8 cellular contexts compared by ENCODE assay signal in the genomic region with DNA sequence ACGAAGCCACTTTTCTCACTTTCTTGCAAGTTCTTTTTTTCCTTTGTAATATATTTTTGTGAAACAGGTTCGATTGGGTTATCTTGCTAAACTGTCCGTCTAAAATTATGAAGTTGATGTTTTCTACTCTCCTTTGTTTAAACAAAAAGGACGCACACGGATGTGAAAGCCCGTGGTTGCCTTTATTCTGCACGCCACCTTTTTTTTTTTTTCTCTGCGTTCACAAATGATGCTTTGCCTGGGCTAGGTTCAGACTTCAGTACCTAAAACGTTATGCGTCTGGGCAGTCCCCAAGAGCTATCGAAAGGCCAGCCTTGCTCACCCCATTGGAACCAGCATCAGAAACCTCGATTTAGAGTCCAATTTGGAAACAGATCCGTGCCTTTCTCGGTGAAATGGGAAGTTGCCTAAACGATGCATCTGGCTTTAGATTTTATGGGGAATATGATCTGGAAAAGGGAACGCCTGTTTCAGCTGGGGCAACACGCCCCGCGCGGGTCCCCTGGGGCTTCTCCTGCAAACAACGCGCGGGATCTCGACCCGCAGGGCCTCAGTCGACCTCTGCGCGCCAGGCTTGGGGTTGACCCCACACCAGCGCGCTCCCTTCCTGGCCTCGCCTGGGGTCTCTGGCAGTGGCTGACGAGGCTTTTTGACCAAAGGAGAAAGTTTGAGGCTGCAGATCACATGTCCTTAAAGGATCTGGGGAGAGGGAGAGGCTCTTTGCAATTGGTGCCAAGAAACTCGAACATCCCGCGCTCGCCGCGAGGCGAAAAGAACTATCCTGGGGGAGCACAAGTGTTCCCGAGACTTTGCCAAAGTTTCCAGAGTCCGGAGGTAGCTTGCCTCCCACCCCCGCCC.
DNase-seq lines count a peak whose midpoint lies in the region; ATAC-seq and TF ChIP-seq lines count a peak whose summit lies in the region.

No MANE protein-coding gene starts in this region.

- H3K27me3 ChIP-seq in GM23338 (ENCODE audit: insufficient read depth) (peaks cover 96% of the 10 kb centered on the region), right atrium auricular region (peaks cover 13 to 19% of the 10 kb centered on the region in 2 donors), spleen (replicated peaks in 1 of 7) (peaks cover 8 to 74% (median 64%) of the 10 kb centered on the region in 7 donors)

- peaks cover 7% of the 10 kb centered on the region; the same call in 1 of the 2 replicates for H4K20me1 ChIP-seq in GM23338 (replicated peaks; ENCODE audit: insufficient read depth)

- H3K4me1 ChIP-seq in GM23338 (ENCODE audit: insufficient read depth), result peaks cover 63% of the 10 kb centered on the region
- H3K4me1 ChIP-seq in right atrium auricular region, result peaks cover 0 to 46% of the 10 kb centered on the region in 2 donors
- H3K4me1 ChIP-seq in spleen, result peaks cover 16 to 80% (median 72%) of the 10 kb centered on the region in 6 donors

- H3K4me2 ChIP-seq in GM23338, result peak overlapping the region; percentile 95

- H3K4me3 ChIP-seq in GM23338 (peak overlapping the region; percentile 89), right atrium auricular region (peak overlapping the region; percentile 24 to 53), spleen (peak overlapping the region in 7 of 8 donors; percentile 15 to 69 (median 39))

- no peaks in the 10 kb centered on the region; the same call in 2 of the 3 replicates for H3K36me3 Mint-ChIP-seq in GM23338 (ENCODE audit: low read depth)
- peaks cover 10% of the 10 kb centered on the region for H3K36me3 Mint-ChIP-seq in activated CD8-positive, alpha-beta T cell treated with anti-CD3 and anti-CD28 coated beads, Interleukin-2, amount 10 ng/mL, durations not matched to agents 7 days and 5 days (ENCODE audit: low read depth)

- H2AFZ ChIP-seq in GM23338, result peak overlapping the region; percentile 97

- CTCF ChIA-PET in activated CD8-positive, alpha-beta T cell treated with anti-CD3 and anti-CD28 coated beads, Interleukin-2, amount 10 ng/mL, durations not matched to agents 7 days and 5 days (lab: Charles Lee), result interaction anchor here (0.6 to 8.3 kb wide), 7 partner anchors 46 to 782 kb away, joined by 3 to 89 read pairs (median 4); partner anchors contain the start of gene TRIM13

- ATAC-seq in GM23338, result no peak
- no peak for ATAC-seq in activated CD8-positive, alpha-beta T cell treated with anti-CD3 and anti-CD28 coated beads, Interleukin-2, amount 10 ng/mL, durations not matched to agents 7 days and 5 days
- no peak for ATAC-seq in HG03196 (IDR thresholded peaks at IDR 0.05; ENCODE audit: unreplicated experiment)

- intact Hi-C loops in spleen (cut with DNase I; ENCODE audit: low total_unique reads) (loop anchor here (5.0 kb wide), 1 partner anchor 47 kb away; no protein-coding TSS in a partner anchor), head of caudate nucleus (cut with DNase I) (no loop called here)

- no peaks in the 10 kb centered on the region for H3K36me3 ChIP-seq in GM23338 (ENCODE audit: insufficient read depth)
- no peaks in the 10 kb centered on the region for H3K36me3 ChIP-seq in right atrium auricular region
- H3K36me3 ChIP-seq in spleen, result no peaks in the 10 kb centered on the region

- H3K9me3 ChIP-seq in right atrium auricular region (no peaks in the 10 kb centered on the region), spleen (no peaks in the 10 kb centered on the region)

- H3K27ac ChIP-seq in GM23338 (ENCODE audit: low read depth), result no peak overlapping the region
- H3K27ac ChIP-seq in right atrium auricular region, result peak overlapping the region; percentile 61 to 65
- peak overlapping the region in 3 of 8 donors; percentile 45 to 71 (median 53) for H3K27ac ChIP-seq in spleen

- H3K27ac Mint-ChIP-seq in GM23338, result no peak overlapping the region
- peak overlapping the region; percentile 66 for H3K27ac Mint-ChIP-seq in activated CD8-positive, alpha-beta T cell treated with anti-CD3 and anti-CD28 coated beads, Interleukin-2, amount 10 ng/mL, durations not matched to agents 7 days and 5 days

- H3K4me3 Mint-ChIP-seq in GM23338, result peak overlapping the region; percentile 79
- H3K4me3 Mint-ChIP-seq in activated CD8-positive, alpha-beta T cell treated with anti-CD3 and anti-CD28 coated beads, Interleukin-2, amount 10 ng/mL, durations not matched to agents 7 days and 5 days, result peak overlapping the region; percentile 60

- WGBS in spleen, 5 donors, result 23 to 34% (median 26%) methylated on average over 26 to 42 of the region's 42 CpGs

- H3K79me2 ChIP-seq in GM23338 (replicated peaks; ENCODE audit: insufficient read depth), result no peaks in the 10 kb centered on the region

- peaks cover 87% of the 10 kb centered on the region for H3K27me3 Mint-ChIP-seq in GM23338 (ENCODE audit: insufficient read depth, low read depth, poor library complexity)
- H3K27me3 Mint-ChIP-seq in activated CD8-positive, alpha-beta T cell treated with anti-CD3 and anti-CD28 coated beads, Interleukin-2, amount 10 ng/mL, durations not matched to agents 7 days and 5 days (ENCODE audit: low read depth), result peaks cover 54% of the 10 kb centered on the region

- peaks cover 64% of the 10 kb centered on the region for H3K4me1 Mint-ChIP-seq in GM23338
- peaks cover 63% of the 10 kb centered on the region for H3K4me1 Mint-ChIP-seq in activated CD8-positive, alpha-beta T cell treated with anti-CD3 and anti-CD28 coated beads, Interleukin-2, amount 10 ng/mL, durations not matched to agents 7 days and 5 days (ENCODE audit: low read depth)

- POLR2A ChIA-PET in activated CD8-positive, alpha-beta T cell treated with anti-CD3 and anti-CD28 coated beads, Interleukin-2, amount 10 ng/mL, durations not matched to agents 7 days and 5 days (lab: Charles Lee), result interaction anchor here (1.3 to 8.7 kb wide), 3 partner anchors 9 to 47 kb away, joined by 3 to 240 read pairs (median 3); no protein-coding TSS in a partner anchor

- H3F3A ChIP-seq in GM23338 (replicated peaks; ENCODE audit: low read depth), result peaks cover 45% of the 10 kb centered on the region

- H3K9me2 ChIP-seq in GM23338 (ENCODE audit: insufficient read depth), result no peaks in the 10 kb centered on the region

- TF ChIP-seq CTCF in GM23338 (conservative IDR thresholded peaks at IDR 0.05; ENCODE audit: low read depth in 2 of 2), result no peak
- TF ChIP-seq CTCF in right atrium auricular region (IDR thresholded peaks at IDR 0.05), result no peak
- TF ChIP-seq CTCF in spleen (IDR thresholded peaks at IDR 0.05 in 8 of 11, conservative IDR thresholded peaks at IDR 0.05 in 3 of 11), result no peak

- TF ChIP-seq POLR2A in spleen (IDR thresholded peaks at IDR 0.05), result no peak

- H3K9me3 Mint-ChIP-seq in GM23338, result peaks cover 2% of the 10 kb centered on the region; the same call in 1 of the 3 replicates
- peaks cover 4% of the 10 kb centered on the region for H3K9me3 Mint-ChIP-seq in activated CD8-positive, alpha-beta T cell treated with anti-CD3 and anti-CD28 coated beads, Interleukin-2, amount 10 ng/mL, durations not matched to agents 7 days and 5 days (ENCODE audit: insufficient read depth)

- DNase-seq in GM23338 (ENCODE audit: low spot score) (peak; percentile 58), right atrium auricular region (ENCODE audit: low spot score) (no peak), spleen (peak; percentile 80), head of caudate nucleus (no peak), kidney tubule cell (ENCODE audit: low spot score) (no peak), T1000 (lab: John Stamatoyannopoulos, UW) (no peak)
- no peak for DNase-seq in activated CD8-positive, alpha-beta T cell treated with anti-CD3 and anti-CD28 coated beads, Interleukin-2, amount 10 ng/mL, durations not matched to agents 7 days and 5 days

TF ChIP-seq in GM23338, 12 proteins besides CTCF, POLR2A, EP300 and RAD21:
- TF ChIP-seq CREB1 (CRISPR knock-in tag; IDR thresholded peaks at IDR 0.05; ENCODE audit: low read depth) (no peak), JUNB (IDR thresholded peaks at IDR 0.05; ENCODE audit: unreplicated experiment) (no peak), STAT1 (IDR thresholded peaks at IDR 0.05; ENCODE audit: unreplicated experiment) (no peak), ZNF114 (CRISPR knock-in tag; IDR thresholded peaks at IDR 0.05) (no peak), EZH2 (IDR thresholded peaks at IDR 0.05; ENCODE audit: low read depth, unreplicated experiment) (peak; percentile 66), EZH2phosphoT487 (IDR thresholded peaks at IDR 0.05; ENCODE audit: unreplicated experiment) (no peak), REST (IDR thresholded peaks at IDR 0.05; ENCODE audit: unreplicated experiment) (no peak), ZNF331 (CRISPR knock-in tag; IDR thresholded peaks at IDR 0.05; ENCODE audit: low read depth) (no peak)
- TF ChIP-seq, protein P1, sequence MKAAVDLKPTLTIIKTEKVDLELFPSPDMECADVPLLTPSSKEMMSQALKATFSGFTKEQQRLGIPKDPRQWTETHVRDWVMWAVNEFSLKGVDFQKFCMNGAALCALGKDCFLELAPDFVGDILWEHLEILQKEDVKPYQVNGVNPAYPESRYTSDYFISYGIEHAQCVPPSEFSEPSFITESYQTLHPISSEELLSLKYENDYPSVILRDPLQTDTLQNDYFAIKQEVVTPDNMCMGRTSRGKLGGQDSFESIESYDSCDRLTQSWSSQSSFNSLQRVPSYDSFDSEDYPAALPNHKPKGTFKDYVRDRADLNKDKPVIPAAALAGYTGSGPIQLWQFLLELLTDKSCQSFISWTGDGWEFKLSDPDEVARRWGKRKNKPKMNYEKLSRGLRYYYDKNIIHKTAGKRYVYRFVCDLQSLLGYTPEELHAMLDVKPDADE (IDR thresholded peaks at IDR 0.05), result no peak

Comparison
In these comparisons a context has a peak if more than half of its experiments do, and no peak if none do; other contexts are left out.
1. DNase-seq: peak in GM23338 (single experiment) and spleen (single experiment); none in activated CD8-positive, alpha-beta T cell treated with anti-CD3 and anti-CD28 coated beads, Interleukin-2, amount 10 ng/mL, durations not matched to agents 7 days and 5 days (single experiment), right atrium auricular region (single experiment), head of caudate nucleus (0 of 42), kidney tubule cell (single experiment) and T1000 (single experiment).
2. H3K4me3 ChIP-seq: peak in every context shown above with its lines; median percentile 89 in GM23338; 39 in spleen; 38 in right atrium auricular region.